Comparison of ENCODE assay signal across 16 cellular contexts in genomic region chr10:1542941-1543340, GRCh38.
DNase-seq lines count a peak whose midpoint lies in the region; TF ChIP-seq lines count a peak whose summit lies in the region.
"Had no signal": no experiment of that assay in that cellular context is flagged by ENCODE, and none has a peak within 500 bp of the region (broad histone marks: within the 10 kb centered on the region; RNA-seq: fewer than 3 reads in every experiment).

No MANE protein-coding gene starts in this region.

- intact Hi-C loops in stomach (cut with DNase I; ENCODE audit: low total_unique reads), result no loop called here

- no peak overlapping the region for H3K4me3 Mint-ChIP-seq in activated naive CD4-positive, alpha-beta T cell treated with anti-CD3 and anti-CD28 coated beads, Interleukin-2, amount 10 ng/mL, durations not matched to agents 7 days and 5 days
- H3K4me3 Mint-ChIP-seq: B cell; CD8-positive, alpha-beta T cell had no signal

- H3K27ac ChIP-seq in osteoblast (ENCODE audit: low read depth, low read length) (no peak overlapping the region), stomach (no peak overlapping the region)
- H3K27ac ChIP-seq: BLaER1 treated with 17β-estradiol and CSF1 and Interleukin-3, amounts not matched to agents 10 nM and 100 nM; GM23248; HL-60 had no signal

- WGBS in stomach, 5 donors, result 92 to 97% (median 95%) methylated on average over 19 to 21 of the region's 21 CpGs

- H3K9me3 Mint-ChIP-seq in activated naive CD4-positive, alpha-beta T cell treated with anti-CD3 and anti-CD28 coated beads, Interleukin-2, amount 10 ng/mL, durations not matched to agents 7 days and 5 days, result no peaks in the 10 kb centered on the region
- H3K9me3 Mint-ChIP-seq: CD8-positive, alpha-beta T cell had no signal

- H3K4me1 ChIP-seq in osteoblast (ENCODE audit: insufficient read depth, low read length) (no peaks in the 10 kb centered on the region), stomach (no peaks in the 10 kb centered on the region)
- H3K4me1 ChIP-seq: HAP-1 had no signal

- no peaks in the 10 kb centered on the region for H3K36me3 Mint-ChIP-seq in activated naive CD4-positive, alpha-beta T cell treated with anti-CD3 and anti-CD28 coated beads, Interleukin-2, amount 10 ng/mL, durations not matched to agents 7 days and 5 days
- H3K36me3 Mint-ChIP-seq: CD8-positive, alpha-beta T cell had no signal

- CTCF ChIA-PET in activated naive CD4-positive, alpha-beta T cell treated with anti-CD3 and anti-CD28 coated beads, Interleukin-2, amount 10 ng/mL, durations not matched to agents 7 days and 5 days (lab: Charles Lee), result no interaction called here

- H3K4me3 ChIP-seq in osteoblast (ENCODE audit: insufficient read depth, low read length) (no peak overlapping the region), stomach (no peak overlapping the region)
- H3K4me3 ChIP-seq: BLaER1 treated with 17β-estradiol and CSF1 and Interleukin-3, amounts not matched to agents 10 nM and 100 nM; GM23248; HAP-1 had no signal

- H3K36me3 ChIP-seq in osteoblast (ENCODE audit: insufficient read depth, low read length) (no peaks in the 10 kb centered on the region), stomach (no peaks in the 10 kb centered on the region)
- H3K36me3 ChIP-seq: BLaER1 treated with 17β-estradiol and CSF1 and Interleukin-3, amounts not matched to agents 10 nM and 100 nM; HAP-1 had no signal

- H3K4me1 Mint-ChIP-seq in activated naive CD4-positive, alpha-beta T cell treated with anti-CD3 and anti-CD28 coated beads, Interleukin-2, amount 10 ng/mL, durations not matched to agents 7 days and 5 days, result no peaks in the 10 kb centered on the region

- H2AFZ ChIP-seq in osteoblast (ENCODE audit: low read length), result no peak overlapping the region
- H2AFZ ChIP-seq: GM23248 had no signal

- H3K9me3 ChIP-seq in osteoblast (ENCODE audit: low read depth, low read length), result no peaks in the 10 kb centered on the region
- no peaks in the 10 kb centered on the region for H3K9me3 ChIP-seq in stomach
- H3K9me3 ChIP-seq: HAP-1 had no signal

- TF ChIP-seq POLR2A in stomach (IDR thresholded peaks at IDR 0.05), result no peak

- H3K27ac Mint-ChIP-seq in activated naive CD4-positive, alpha-beta T cell treated with anti-CD3 and anti-CD28 coated beads, Interleukin-2, amount 10 ng/mL, durations not matched to agents 7 days and 5 days, result no peak overlapping the region
- H3K27ac Mint-ChIP-seq: B cell; CD8-positive, alpha-beta T cell had no signal

- H3K4me2 ChIP-seq in osteoblast (ENCODE audit: insufficient read depth, low read length), result no peak overlapping the region
- H3K4me2 ChIP-seq: BLaER1 treated with 17β-estradiol and CSF1 and Interleukin-3, amounts not matched to agents 10 nM and 100 nM had no signal

- H3K27me3 ChIP-seq in osteoblast (ENCODE audit: insufficient read depth, low read length) (no peaks in the 10 kb centered on the region), stomach (peaks cover 0 to 4% (median 0%) of the 10 kb centered on the region in 3 donors)
- H3K27me3 ChIP-seq: BLaER1 treated with 17β-estradiol and CSF1 and Interleukin-3, amounts not matched to agents 10 nM and 100 nM had no signal

- peak; percentile 11 for DNase-seq in activated naive CD4-positive, alpha-beta T cell treated with anti-CD3 and anti-CD28 coated beads, Interleukin-2, amount 10 ng/mL, durations not matched to agents 7 days and 5 days
- no peak for DNase-seq in activated naive CD4-positive, alpha-beta T cell (lab: John Stamatoyannopoulos, UW)
- DNase-seq in islet precursor cell (peak; percentile 37), osteoblast (ENCODE audit: insufficient read length, low spot score, missing footprints) (peak; percentile 18), stomach (peak; percentile 17), NCI-H1694 treated with DMSO at 0.1 percent for 48 hours (lab: John Stamatoyannopoulos, UW) (no peak)
- DNase-seq in activated CD4-positive, alpha-beta T cell treated with anti-CD3 and anti-CD28 coated beads for 4 hours, result no peak
- DNase-seq: Calu3; CD8-positive, alpha-beta T cell; DMS53; DND-41; GM23248 had no signal

- H4K20me1 ChIP-seq in osteoblast (ENCODE audit: insufficient read depth, low read length), result no peaks in the 10 kb centered on the region

- H3K27me3 Mint-ChIP-seq in activated naive CD4-positive, alpha-beta T cell treated with anti-CD3 and anti-CD28 coated beads, Interleukin-2, amount 10 ng/mL, durations not matched to agents 7 days and 5 days, result peaks cover 3% of the 10 kb centered on the region

- TF ChIP-seq CTCF in osteoblast (IDR thresholded peaks at IDR 0.05; ENCODE audit: extremely low read depth, low read depth, low read length) (no peak), stomach (IDR thresholded peaks at IDR 0.05) (no peak)

- no peak for TF ChIP-seq EP300 in stomach (IDR thresholded peaks at IDR 0.05)

- H3K79me2 ChIP-seq in osteoblast (ENCODE audit: insufficient read depth, low read length), result no peaks in the 10 kb centered on the region

Comparison
In these comparisons a context has a peak if more than half of its experiments do, and no peak if none do; other contexts are left out.
1. DNase-seq: peak in activated naive CD4-positive, alpha-beta T cell treated with anti-CD3 and anti-CD28 coated beads, Interleukin-2, amount 10 ng/mL, durations not matched to agents 7 days and 5 days (single experiment), islet precursor cell (single experiment), osteoblast (single experiment) and stomach (single experiment); none in activated naive CD4-positive, alpha-beta T cell (0 of 4), activated CD4-positive, alpha-beta T cell treated with anti-CD3 and anti-CD28 coated beads for 4 hours (0 of 2) and NCI-H1694 treated with DMSO at 0.1 percent for 48 hours (single experiment).